ENCODE assay signal across 9 cellular contexts in the genomic region with DNA sequence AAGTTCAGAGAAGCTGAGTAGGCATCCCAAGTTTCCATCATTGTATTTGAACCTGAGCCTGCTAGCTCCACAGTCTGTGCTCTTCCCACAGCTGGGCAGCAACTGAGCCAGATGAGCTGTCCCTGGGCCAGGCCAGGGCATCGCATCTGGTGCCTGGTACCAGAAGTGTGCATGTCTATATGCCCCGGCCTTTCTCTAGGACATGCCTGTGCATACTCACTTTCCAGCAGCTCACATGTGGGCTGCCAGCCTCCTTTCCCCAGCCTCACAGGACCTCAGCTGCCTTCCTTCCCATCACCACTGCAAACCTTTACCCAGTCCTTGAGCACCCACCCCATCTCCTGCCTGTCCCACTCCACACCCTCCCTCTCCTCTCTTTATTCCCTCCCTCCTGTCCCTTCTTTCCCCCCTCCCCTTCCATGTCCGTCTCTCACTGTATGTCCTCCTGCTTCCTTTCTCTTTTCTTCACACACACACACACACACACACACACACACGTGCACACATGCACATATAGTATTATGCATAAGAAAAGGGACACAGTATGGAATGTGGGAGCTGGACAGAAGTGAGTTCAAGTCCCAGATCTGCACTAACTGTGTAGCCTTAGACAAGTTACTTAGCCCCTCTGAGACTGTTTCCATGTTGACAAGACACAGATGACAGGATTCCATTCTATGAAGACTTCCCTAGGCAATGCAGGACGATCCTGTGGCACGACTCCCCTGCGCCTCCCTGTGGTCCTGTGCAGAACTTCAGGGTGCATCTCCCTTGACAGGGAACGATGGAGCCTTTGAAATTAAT. TPM values are rescaled to one million over a fixed set of nuclear protein-coding genes. Genes with fewer than 3 reads are reported as not detected.
DNase-seq lines count a peak whose midpoint lies in the region; ATAC-seq and TF ChIP-seq lines count a peak whose summit lies in the region.
"Had no signal": no experiment of that assay in that cellular context is flagged by ENCODE, and none has a peak within 500 bp of the region (broad histone marks: within the 10 kb centered on the region; RNA-seq: fewer than 3 reads in every experiment).

No MANE protein-coding gene starts in this region.

- no peaks in the 10 kb centered on the region for H3K36me3 Mint-ChIP-seq in activated CD8-positive, alpha-beta memory T cell treated with anti-CD3 and anti-CD28 coated beads, Interleukin-2, amount 10 ng/mL, durations not matched to agents 7 days and 5 days
- no peaks in the 10 kb centered on the region for H3K36me3 Mint-ChIP-seq in naive thymus-derived CD4-positive, alpha-beta T cell

- intact Hi-C loops in naive thymus-derived CD4-positive, alpha-beta T cell (cut with micrococcal nuclease), result loop anchor here (1.0 to 2.0 kb wide), 2 partner anchors 44 to 57 kb away; no protein-coding TSS in a partner anchor

- H3K36me3 ChIP-seq in naive thymus-derived CD4-positive, alpha-beta T cell (ENCODE audit: control insufficient read depth in 2 of 3, insufficient read depth in 3 of 3, low read length in 3 of 3), result no peaks in the 10 kb centered on the region
- H3K36me3 ChIP-seq: SJSA1 had no signal

- no peak overlapping the region for H3K27ac ChIP-seq in naive thymus-derived CD4-positive, alpha-beta T cell (ENCODE audit: low read depth, low read length)
- H3K27ac ChIP-seq: SJSA1 had no signal

- no peaks in the 10 kb centered on the region for H3K9me3 Mint-ChIP-seq in activated CD8-positive, alpha-beta memory T cell treated with anti-CD3 and anti-CD28 coated beads, Interleukin-2, amount 10 ng/mL, durations not matched to agents 7 days and 5 days (ENCODE audit: low read depth)
- peaks cover 0 to 2% (median 0%) of the 10 kb centered on the region in 11 donors for H3K9me3 Mint-ChIP-seq in naive thymus-derived CD4-positive, alpha-beta T cell

- POLR2A ChIA-PET in naive thymus-derived CD4-positive, alpha-beta T cell (lab: Charles Lee), result interaction anchor here (1.1 kb wide), 1 partner anchor 54 kb away, joined by 4 read pairs; no protein-coding TSS in a partner anchor

- no peaks in the 10 kb centered on the region for H3K4me1 ChIP-seq in naive thymus-derived CD4-positive, alpha-beta T cell (ENCODE audit: control insufficient read depth in 2 of 2, insufficient read depth in 2 of 2, low read length in 2 of 2)
- H3K4me1 ChIP-seq: SJSA1 had no signal

- no peak overlapping the region for H3K4me3 Mint-ChIP-seq in activated CD8-positive, alpha-beta memory T cell treated with anti-CD3 and anti-CD28 coated beads, Interleukin-2, amount 10 ng/mL, durations not matched to agents 7 days and 5 days
- no peak overlapping the region for H3K4me3 Mint-ChIP-seq in naive thymus-derived CD4-positive, alpha-beta T cell

- H3K4me3 ChIP-seq in epithelial cell of esophagus (ENCODE audit: low read length), result no peak overlapping the region
- H3K4me3 ChIP-seq in naive thymus-derived CD4-positive, alpha-beta T cell (ENCODE audit: low read length), result no peak overlapping the region
- H3K4me3 ChIP-seq: SJSA1 had no signal

- CTCF ChIA-PET in activated CD8-positive, alpha-beta memory T cell treated with anti-CD3 and anti-CD28 coated beads, Interleukin-2, amount 10 ng/mL, durations not matched to agents 7 days and 5 days (lab: Charles Lee), result interaction anchor here (0.6 to 5.5 kb wide), 11 partner anchors 10 to 337 kb away, joined by 3 to 65 read pairs (median 4); partner anchors contain the start of gene CDHR1
- CTCF ChIA-PET in naive thymus-derived CD4-positive, alpha-beta T cell (lab: Charles Lee), result interaction anchor here (1.0 to 5.2 kb wide), 5 partner anchors 9 to 69 kb away, joined by 3 to 51 read pairs (median 3); no protein-coding TSS in a partner anchor

- no peaks in the 10 kb centered on the region for H3K27me3 ChIP-seq in naive thymus-derived CD4-positive, alpha-beta T cell (ENCODE audit: control insufficient read depth in 2 of 2, insufficient read depth in 2 of 2, low read length in 2 of 2)

- no peaks in the 10 kb centered on the region for H3K9me3 ChIP-seq in naive thymus-derived CD4-positive, alpha-beta T cell (ENCODE audit: control insufficient read depth in 2 of 3, low read length in 3 of 3)
- H3K9me3 ChIP-seq: SJSA1 had no signal

- TF ChIP-seq CTCF in epithelial cell of esophagus (IDR thresholded peaks at IDR 0.05; ENCODE audit: insufficient read depth, low read depth, low read length, missing control alignments), result peak; percentile 100

- peak; percentile 77 for ATAC-seq in GM18868 (IDR thresholded peaks at IDR 0.05; ENCODE audit: unreplicated experiment)
- peak; percentile 68 for ATAC-seq in HG03066 (IDR thresholded peaks at IDR 0.05; ENCODE audit: low read depth, unreplicated experiment)
- ATAC-seq in activated CD8-positive, alpha-beta memory T cell treated with anti-CD3 and anti-CD28 coated beads, Interleukin-2, amount 10 ng/mL, durations not matched to agents 7 days and 5 days, result peak; percentile 88
- peak; percentile 88 for ATAC-seq in naive thymus-derived CD4-positive, alpha-beta T cell

- peak in 12 of 14 donors; percentile 7 to 64 (median 28) for DNase-seq in C1 segment of cervical spinal cord (lab: John Stamatoyannopoulos, UW)
- peak; percentile 23 for DNase-seq in NCI-H526 treated with DMSO at 0.1 percent for 48 hours (lab: John Stamatoyannopoulos, UW)
- peak; percentile 79 for DNase-seq in activated CD8-positive, alpha-beta memory T cell treated with anti-CD3 and anti-CD28 coated beads, Interleukin-2, amount 10 ng/mL, durations not matched to agents 7 days and 5 days
- DNase-seq in epithelial cell of esophagus (ENCODE audit: low read depth), result peak; percentile 74
- DNase-seq in naive thymus-derived CD4-positive, alpha-beta T cell, result peak; percentile 20 to 73 (median 52)
- peak; percentile 17 to 72 (median 40) for DNase-seq in stimulated activated naive CD4-positive, alpha-beta T cell (lab: John Stamatoyannopoulos, UW)

- no peaks in the 10 kb centered on the region for H3K4me1 Mint-ChIP-seq in activated CD8-positive, alpha-beta memory T cell treated with anti-CD3 and anti-CD28 coated beads, Interleukin-2, amount 10 ng/mL, durations not matched to agents 7 days and 5 days
- no peaks in the 10 kb centered on the region for H3K4me1 Mint-ChIP-seq in naive thymus-derived CD4-positive, alpha-beta T cell

- no peak overlapping the region for H3K27ac Mint-ChIP-seq in activated CD8-positive, alpha-beta memory T cell treated with anti-CD3 and anti-CD28 coated beads, Interleukin-2, amount 10 ng/mL, durations not matched to agents 7 days and 5 days
- peak overlapping the region in 3 of 9 donors; percentile 8 to 76 (median 51) for H3K27ac Mint-ChIP-seq in naive thymus-derived CD4-positive, alpha-beta T cell

- peaks cover 11% of the 10 kb centered on the region for H3K27me3 Mint-ChIP-seq in activated CD8-positive, alpha-beta memory T cell treated with anti-CD3 and anti-CD28 coated beads, Interleukin-2, amount 10 ng/mL, durations not matched to agents 7 days and 5 days
- H3K27me3 Mint-ChIP-seq in naive thymus-derived CD4-positive, alpha-beta T cell, result peaks cover 0 to 13% (median 8%) of the 10 kb centered on the region in 5 donors

RNA-seq across cellular contexts. Expression of gene CDHR1, which starts 10.9 kb away (rescaled TPM):
- 1 to 10 TPM in 1 of 2 experiments, under 1 TPM in 1; 0.37 to 1.6 TPM for total RNA-seq in activated CD8-positive, alpha-beta memory T cell treated with anti-CD3 and anti-CD28 coated beads, Interleukin-2, amount 10 ng/mL, durations not matched to agents 7 days and 5 days
- 1 to 10 TPM in 1 of 5 experiments, under 1 TPM in 3, not detected in 1; 0.15 to 1.6 (median 0.43) TPM for total RNA-seq in naive thymus-derived CD4-positive, alpha-beta T cell
- under 1 TPM in 1 of 2 donors, not detected in 1; 0.16 TPM for polyA plus RNA-seq in naive thymus-derived CD4-positive, alpha-beta T cell

RNA-seq across cellular contexts. Expression of gene LRIT2, which starts 20.1 kb away (rescaled TPM):
- not detected for total RNA-seq in activated CD8-positive, alpha-beta memory T cell treated with anti-CD3 and anti-CD28 coated beads, Interleukin-2, amount 10 ng/mL, durations not matched to agents 7 days and 5 days
- not detected for total RNA-seq in naive thymus-derived CD4-positive, alpha-beta T cell
- not detected for polyA plus RNA-seq in naive thymus-derived CD4-positive, alpha-beta T cell
- total RNA-seq: SJSA1 had no signal

RNA-seq across cellular contexts. Expression of gene GPR15LG, which starts 31.6 kb away (rescaled TPM):
- total RNA-seq in activated CD8-positive, alpha-beta memory T cell treated with anti-CD3 and anti-CD28 coated beads, Interleukin-2, amount 10 ng/mL, durations not matched to agents 7 days and 5 days, result not detected
- total RNA-seq in naive thymus-derived CD4-positive, alpha-beta T cell, result not detected
- not detected for polyA plus RNA-seq in naive thymus-derived CD4-positive, alpha-beta T cell
- total RNA-seq: SJSA1 had no signal

RNA-seq across cellular contexts. Expression of gene LRIT1, which starts 36.1 kb away (rescaled TPM):
- total RNA-seq in activated CD8-positive, alpha-beta memory T cell treated with anti-CD3 and anti-CD28 coated beads, Interleukin-2, amount 10 ng/mL, durations not matched to agents 7 days and 5 days, result not detected
- not detected for total RNA-seq in naive thymus-derived CD4-positive, alpha-beta T cell
- polyA plus RNA-seq in naive thymus-derived CD4-positive, alpha-beta T cell, result not detected
- total RNA-seq: SJSA1 had no signal

RNA-seq across cellular contexts. Expression of gene RGR, which starts 39.6 kb away (rescaled TPM):
- total RNA-seq in activated CD8-positive, alpha-beta memory T cell treated with anti-CD3 and anti-CD28 coated beads, Interleukin-2, amount 10 ng/mL, durations not matched to agents 7 days and 5 days, result not detected
- not detected for total RNA-seq in naive thymus-derived CD4-positive, alpha-beta T cell
- polyA plus RNA-seq in naive thymus-derived CD4-positive, alpha-beta T cell, result not detected
- total RNA-seq: SJSA1 had no signal

Comparison
In these comparisons a context has a peak if more than half of its experiments do, and no peak if none do; other contexts are left out.
1. DNase-seq: peak in every context shown above with its lines; median percentile 79 in activated CD8-positive, alpha-beta memory T cell treated with anti-CD3 and anti-CD28 coated beads, Interleukin-2, amount 10 ng/mL, durations not matched to agents 7 days and 5 days; 74 in epithelial cell of esophagus; 52 in naive thymus-derived CD4-positive, alpha-beta T cell; 40 in stimulated activated naive CD4-positive, alpha-beta T cell; 28 in C1 segment of cervical spinal cord; 23 in NCI-H526 treated with DMSO at 0.1 percent for 48 hours.